9 cellular contexts compared by ENCODE assay signal in the genomic region with DNA sequence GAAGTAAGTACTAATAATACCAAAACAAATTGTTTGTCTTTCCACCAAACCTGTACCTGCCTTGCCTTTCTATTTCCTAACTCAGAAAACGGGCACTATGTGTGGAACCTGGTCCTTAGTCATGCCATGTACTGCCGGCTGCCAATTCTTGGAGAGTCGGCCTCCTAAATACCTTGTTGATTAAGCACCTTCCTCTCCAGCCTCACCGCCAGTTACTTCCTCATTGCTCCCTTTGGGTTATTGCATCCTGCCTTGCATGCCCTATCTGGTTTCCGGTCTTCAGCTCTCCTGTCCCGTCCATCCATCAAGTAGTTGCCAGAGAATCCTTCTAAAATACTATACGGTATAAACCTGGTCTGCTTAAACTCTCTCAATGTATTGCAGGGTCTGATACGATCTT. TPM values are rescaled to one million over a fixed set of nuclear protein-coding genes. Genes with fewer than 3 reads are reported as not detected.
A peak's percentile ranks its signal among the peaks of the same experiment; 100 is the strongest.
DNase-seq lines count a peak whose midpoint lies in the region; ATAC-seq and TF ChIP-seq lines count a peak whose summit lies in the region.
"Not testable (repeated sequence)": the region's sequence is repeated elsewhere in the genome, so short reads cannot be mapped to it uniquely, and the experiment has no call there.
"Had no signal": no experiment of that assay in that cellular context is flagged by ENCODE, and none has a peak within 500 bp of the region (broad histone marks: within the 10 kb centered on the region; RNA-seq: fewer than 3 reads in every experiment).

No MANE protein-coding gene starts in this region.

- not testable (repeated sequence) for H3K27ac Mint-ChIP-seq in HFFc6; glutamatergic neuron (ENCODE audit: unreplicated experiment)
- H3K27ac Mint-ChIP-seq in activated naive CD4-positive, alpha-beta T cell treated with anti-CD3 and anti-CD28 coated beads, Interleukin-2, amount 50 U/mL, for 24 hours = peak overlapping the region; percentile 98

- not testable (repeated sequence) for H3K36me3 ChIP-seq in HUES64 (ENCODE audit: insufficient read depth, low read length); neural cell (ENCODE audit: insufficient read depth, low read length)

- not testable (repeated sequence) for H3K79me2 ChIP-seq in neural cell (replicated peaks; ENCODE audit: insufficient read depth, low read length)

- H3K4me1 ChIP-seq in HUES64 (ENCODE audit: insufficient read depth, low read length) = not testable (repeated sequence)

- not testable (repeated sequence) for H3K9me2 ChIP-seq in neural cell (ENCODE audit: insufficient read depth, low read length)

- not testable (repeated sequence) for H3K9me3 Mint-ChIP-seq in HFFc6; activated naive CD4-positive, alpha-beta T cell treated with anti-CD3 and anti-CD28 coated beads, Interleukin-2, amount 50 U/mL, for 24 hours; glutamatergic neuron (ENCODE audit: unreplicated experiment)

- not testable (repeated sequence) for H3K27me3 ChIP-seq in HUES64 (ENCODE audit: insufficient read depth, low read length)
- peaks cover 22% of the 10 kb centered on the region for H3K27me3 ChIP-seq in neural cell (ENCODE audit: insufficient read depth, low read depth, low read length)

- H3K4me3 ChIP-seq in HUES64 (ENCODE audit: low read length) (peak overlapping the region; percentile 69), neural cell (ENCODE audit: low read length) (peak overlapping the region; percentile 65)

- not testable (repeated sequence) for TF ChIP-seq RAD21 in neural cell (conservative IDR thresholded peaks at IDR 0.05)

- peaks cover 11% of the 10 kb centered on the region for H3K4me1 Mint-ChIP-seq in HFFc6 (ENCODE audit: low read depth)
- peaks cover 31% of the 10 kb centered on the region for H3K4me1 Mint-ChIP-seq in activated naive CD4-positive, alpha-beta T cell treated with anti-CD3 and anti-CD28 coated beads, Interleukin-2, amount 50 U/mL, for 24 hours
- H3K4me1 Mint-ChIP-seq in glutamatergic neuron (ENCODE audit: low read depth, unreplicated experiment) = not testable (repeated sequence)

- H3K4me3 Mint-ChIP-seq in HFFc6 = peak overlapping the region; percentile 94
- H3K4me3 Mint-ChIP-seq in activated naive CD4-positive, alpha-beta T cell treated with anti-CD3 and anti-CD28 coated beads, Interleukin-2, amount 50 U/mL, for 24 hours = peak overlapping the region; percentile 94
- H3K4me3 Mint-ChIP-seq in glutamatergic neuron (ENCODE audit: unreplicated experiment) = peak overlapping the region; percentile 90

- H4K20me1 ChIP-seq in neural cell (ENCODE audit: insufficient read depth) = not testable (repeated sequence)

- H3K27ac ChIP-seq in HUES64 (ENCODE audit: low read depth, low read length); neural cell (ENCODE audit: low read length): not testable (repeated sequence)

- ATAC-seq in GM18867 (IDR thresholded peaks at IDR 0.05; ENCODE audit: unreplicated experiment) (peak; percentile 28), SK-N-SH treated with all-trans-retinoic acid at 6 μM for 48 hours (peak; percentile 30)

- not testable (repeated sequence) for H3K36me3 Mint-ChIP-seq in HFFc6 (ENCODE audit: low read depth); activated naive CD4-positive, alpha-beta T cell treated with anti-CD3 and anti-CD28 coated beads, Interleukin-2, amount 50 U/mL, for 24 hours; glutamatergic neuron (ENCODE audit: unreplicated experiment)

- not testable (repeated sequence) for H3K9me3 ChIP-seq in HUES64 (ENCODE audit: insufficient read depth, low read depth, low read length); neural cell (ENCODE audit: low read length)

- WGBS in HUES64 = 70% methylated on average over 8 of the region's 8 CpGs

- not testable (repeated sequence) for H3F3A ChIP-seq in neural cell (ENCODE audit: insufficient read depth, low read length, poor library complexity, severe bottlenecking)

- not testable (repeated sequence) for TF ChIP-seq EP300 in neural cell (conservative IDR thresholded peaks at IDR 0.05; ENCODE audit: poor library complexity, severe bottlenecking)

- TF ChIP-seq CTCF in HFFc6 (IDR thresholded peaks at IDR 0.05); glutamatergic neuron (IDR thresholded peaks at IDR 0.05; ENCODE audit: partially characterized antibody, unreplicated experiment); neural cell (IDR thresholded peaks at IDR 0.05; ENCODE audit: poor library complexity, severe bottlenecking): not testable (repeated sequence)

- H3K27me3 Mint-ChIP-seq in HFFc6 (ENCODE audit: insufficient read depth) = peaks cover 16% of the 10 kb centered on the region
- not testable (repeated sequence) for H3K27me3 Mint-ChIP-seq in activated naive CD4-positive, alpha-beta T cell treated with anti-CD3 and anti-CD28 coated beads, Interleukin-2, amount 50 U/mL, for 24 hours; glutamatergic neuron (ENCODE audit: unreplicated experiment)

- DNase-seq in HFFc6, glutamatergic neuron: not testable (repeated sequence)

- H3K4me2 ChIP-seq in neural cell (ENCODE audit: low read length) = not testable (repeated sequence)

- H3K9ac ChIP-seq in HUES64 (ENCODE audit: low read depth, low read length); neural cell (ENCODE audit: low read length): not testable (repeated sequence)

- H2AFZ ChIP-seq in neural cell (ENCODE audit: low read depth, low read length) = not testable (repeated sequence)

RNA-seq across cellular contexts. Expression of gene FCGR3B, which starts 8.9 kb away (rescaled TPM):
- total RNA-seq in HFFc6 (2021; fragmentation: NEBNext Ultra II Directional; extraction: Animal tissue kit (Norgen Biotek cat#: 25700)) = not detected
- polyA plus RNA-seq in HUES64 (2013, experiment 1 of 2) = not detected
- polyA plus RNA-seq in HUES64 (2013, experiment 2 of 2) = not detected
- total RNA-seq in glutamatergic neuron (ENCODE audit: unreplicated experiment) = not detected
- not detected in 2 replicates for polyA plus RNA-seq in neural cell
- not detected in 2 replicates for polyA minus RNA-seq in neural cell
- total RNA-seq: activated CD8-positive, alpha-beta memory T cell treated with anti-CD3 and anti-CD28 coated beads for 36 hours; glomerular endothelial cell had no signal

RNA-seq across cellular contexts. Expression of gene FCGR2B, which starts 40.9 kb away (rescaled TPM):
- total RNA-seq in HFFc6 (2021; fragmentation: NEBNext Ultra II Directional; extraction: Animal tissue kit (Norgen Biotek cat#: 25700)) = not detected
- polyA plus RNA-seq in HUES64 (2013, experiment 1 of 2) = not detected
- not detected for polyA plus RNA-seq in HUES64 (2013, experiment 2 of 2)
- not detected for total RNA-seq in glutamatergic neuron (ENCODE audit: unreplicated experiment)
- polyA plus RNA-seq in neural cell = not detected in 2 replicates
- polyA minus RNA-seq in neural cell = not detected in 2 replicates
- total RNA-seq: activated CD8-positive, alpha-beta memory T cell treated with anti-CD3 and anti-CD28 coated beads for 36 hours; glomerular endothelial cell had no signal
